In the genomic region with DNA sequence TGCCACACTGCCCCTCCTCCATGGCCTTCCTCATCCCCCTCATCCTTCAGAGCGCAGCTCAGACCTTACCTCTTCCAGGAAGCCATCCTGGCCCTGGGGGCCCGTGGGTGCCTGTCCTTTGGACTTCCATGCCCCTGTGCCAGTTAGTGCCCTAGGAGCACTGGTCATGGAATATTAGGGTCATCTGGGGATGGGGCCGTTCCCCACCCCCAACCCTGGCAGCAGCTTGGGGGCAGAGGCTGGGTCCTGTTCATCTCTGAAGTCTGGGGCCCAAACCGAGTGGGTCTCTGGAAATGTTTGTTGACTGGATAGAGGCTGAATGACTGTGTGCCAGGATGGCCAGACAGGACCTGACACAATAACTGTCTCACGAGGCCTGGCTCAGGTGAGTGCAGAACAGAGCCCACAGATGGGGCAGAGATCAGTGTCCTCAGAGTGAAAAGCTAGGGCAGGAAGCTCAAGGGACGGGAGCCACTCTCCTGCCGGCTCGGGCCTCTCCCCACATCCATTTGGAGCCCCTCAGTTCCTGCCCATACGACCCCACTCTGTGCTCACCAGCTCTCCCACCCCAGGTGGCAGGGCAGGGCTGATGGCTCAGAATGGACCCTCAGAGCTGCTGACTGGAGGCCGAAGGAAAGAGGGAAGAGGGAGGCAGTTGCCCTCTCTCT, we compare ENCODE assay signal across 1 cellular context.
TF ChIP-seq lines count a peak whose summit lies in the region.

No MANE protein-coding gene starts in this region.

TF ChIP-seq in HepG2, 621 proteins besides CTCF, POLR2A, EP300 and RAD21 (continued from another document):
- no peak for TF ChIP-seq YEATS4 (CRISPR knock-in tag; IDR thresholded peaks at IDR 0.05; ENCODE audit: borderline replicate concordance)
- no peak for TF ChIP-seq RBM39 (IDR thresholded peaks at IDR 0.05; ENCODE audit: low read depth, low read length, poor library complexity, severe bottlenecking)
- TF ChIP-seq NR2C2 (CRISPR knock-in tag; IDR thresholded peaks at IDR 0.05; ENCODE audit: borderline replicate concordance) = no peak
- no peak for TF ChIP-seq BHLHE40 (IDR thresholded peaks at IDR 0.05; ENCODE audit: low read length)
- no peak for TF ChIP-seq ZBTB3 (CRISPR knock-in tag; IDR thresholded peaks at IDR 0.05; ENCODE audit: borderline replicate concordance, low read depth)
- no peak for TF ChIP-seq ZNF224 (CRISPR knock-in tag; IDR thresholded peaks at IDR 0.05)
- TF ChIP-seq ZNF280B (CRISPR knock-in tag; IDR thresholded peaks at IDR 0.05; ENCODE audit: borderline replicate concordance) = no peak
- TF ChIP-seq MYPOP (CRISPR knock-in tag; IDR thresholded peaks at IDR 0.05) = no peak
- TF ChIP-seq, protein P1, sequence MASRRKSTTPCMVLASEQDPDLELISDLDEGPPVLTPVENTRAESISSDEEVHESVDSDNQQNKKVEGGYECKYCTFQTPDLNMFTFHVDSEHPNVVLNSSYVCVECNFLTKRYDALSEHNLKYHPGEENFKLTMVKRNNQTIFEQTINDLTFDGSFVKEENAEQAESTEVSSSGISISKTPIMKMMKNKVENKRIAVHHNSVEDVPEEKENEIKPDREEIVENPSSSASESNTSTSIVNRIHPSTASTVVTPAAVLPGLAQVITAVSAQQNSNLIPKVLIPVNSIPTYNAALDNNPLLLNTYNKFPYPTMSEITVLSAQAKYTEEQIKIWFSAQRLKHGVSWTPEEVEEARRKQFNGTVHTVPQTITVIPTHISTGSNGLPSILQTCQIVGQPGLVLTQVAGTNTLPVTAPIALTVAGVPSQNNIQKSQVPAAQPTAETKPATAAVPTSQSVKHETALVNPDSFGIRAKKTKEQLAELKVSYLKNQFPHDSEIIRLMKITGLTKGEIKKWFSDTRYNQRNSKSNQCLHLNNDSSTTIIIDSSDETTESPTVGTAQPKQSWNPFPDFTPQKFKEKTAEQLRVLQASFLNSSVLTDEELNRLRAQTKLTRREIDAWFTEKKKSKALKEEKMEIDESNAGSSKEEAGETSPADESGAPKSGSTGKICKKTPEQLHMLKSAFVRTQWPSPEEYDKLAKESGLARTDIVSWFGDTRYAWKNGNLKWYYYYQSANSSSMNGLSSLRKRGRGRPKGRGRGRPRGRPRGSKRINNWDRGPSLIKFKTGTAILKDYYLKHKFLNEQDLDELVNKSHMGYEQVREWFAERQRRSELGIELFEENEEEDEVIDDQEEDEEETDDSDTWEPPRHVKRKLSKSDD (CRISPR knock-in tag; IDR thresholded peaks at IDR 0.05; ENCODE audit: low read depth) = no peak
- no peak for TF ChIP-seq HES4 (CRISPR knock-in tag; IDR thresholded peaks at IDR 0.05; ENCODE audit: borderline replicate concordance)
- no peak for TF ChIP-seq NKX3-1 (CRISPR knock-in tag; IDR thresholded peaks at IDR 0.05)
- no peak for TF ChIP-seq MYNN (CRISPR knock-in tag; IDR thresholded peaks at IDR 0.05; ENCODE audit: low read depth)
- TF ChIP-seq, protein P2, sequence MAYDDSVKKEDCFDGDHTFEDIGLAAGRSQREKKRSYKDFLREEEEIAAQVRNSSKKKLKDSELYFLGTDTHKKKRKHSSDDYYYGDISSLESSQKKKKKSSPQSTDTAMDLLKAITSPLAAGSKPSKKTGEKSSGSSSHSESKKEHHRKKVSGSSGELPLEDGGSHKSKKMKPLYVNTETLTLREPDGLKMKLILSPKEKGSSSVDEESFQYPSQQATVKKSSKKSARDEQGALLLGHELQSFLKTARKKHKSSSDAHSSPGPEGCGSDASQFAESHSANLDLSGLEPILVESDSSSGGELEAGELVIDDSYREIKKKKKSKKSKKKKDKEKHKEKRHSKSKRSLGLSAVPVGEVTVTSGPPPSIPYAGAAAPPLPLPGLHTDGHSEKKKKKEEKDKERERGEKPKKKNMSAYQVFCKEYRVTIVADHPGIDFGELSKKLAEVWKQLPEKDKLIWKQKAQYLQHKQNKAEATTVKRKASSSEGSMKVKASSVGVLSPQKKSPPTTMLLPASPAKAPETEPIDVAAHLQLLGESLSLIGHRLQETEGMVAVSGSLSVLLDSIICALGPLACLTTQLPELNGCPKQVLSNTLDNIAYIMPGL (CRISPR knock-in tag; IDR thresholded peaks at IDR 0.05; ENCODE audit: borderline replicate concordance in 1 of 2, low read depth in 1 of 2) = no peak
